ENCODE assay signal across 10 cellular contexts in genomic region chr7:33805630-33806233, GRCh38.
DNase-seq lines count a peak whose midpoint lies in the region; TF ChIP-seq lines count a peak whose summit lies in the region.
"Had no signal": no experiment of that assay in that cellular context is flagged by ENCODE, and none has a peak within 500 bp of the region (broad histone marks: within the 10 kb centered on the region; RNA-seq: fewer than 3 reads in every experiment).

No MANE protein-coding gene starts in this region.

- H3K4me2 ChIP-seq in mesendoderm (ENCODE audit: low read length): no peak overlapping the region

- peak overlapping the region; percentile 39 for H2BK5ac ChIP-seq in mesendoderm (ENCODE audit: low read length)

- peak overlapping the region; percentile 69 for H3K18ac ChIP-seq in mesendoderm (ENCODE audit: low read length)

- no peaks in the 10 kb centered on the region for H3K36me3 ChIP-seq in mesendoderm (ENCODE audit: control insufficient read depth, insufficient read depth, low read length)

- no peaks in the 10 kb centered on the region for H3K27me3 ChIP-seq in mesendoderm (ENCODE audit: insufficient read depth, low read length, poor library complexity)

- no peak overlapping the region for H3K4me3 ChIP-seq in mesendoderm (ENCODE audit: low read length)

- no peak overlapping the region for H3K9ac ChIP-seq in mesendoderm (ENCODE audit: low read length)

- H2AK5ac ChIP-seq in mesendoderm (ENCODE audit: low read length): no peak overlapping the region

- H2BK120ac ChIP-seq in mesendoderm (ENCODE audit: low read depth, low read length): no peak overlapping the region

- H3K4me1 ChIP-seq in mesendoderm (ENCODE audit: control insufficient read depth, low read depth, low read length): peaks cover 16% of the 10 kb centered on the region

- TF ChIP-seq POLR2A in erythroblast (IDR thresholded peaks at IDR 0.05; ENCODE audit: low read length): no peak

- peak overlapping the region; percentile 62 for H3K4ac ChIP-seq in mesendoderm (ENCODE audit: low read depth, low read length)

- no peak overlapping the region for H3K27ac ChIP-seq in mesendoderm (ENCODE audit: low read depth, low read length)

- no CpG with 5 or more reads among the region's 7 CpGs for WGBS in mesendoderm (ENCODE audit: extremely low coverage, insufficient coverage, low lambda C conversion rate)

- no peaks in the 10 kb centered on the region for H3K79me1 ChIP-seq in mesendoderm (ENCODE audit: low read length)

- H2BK15ac ChIP-seq in mesendoderm (replicated peaks; ENCODE audit: low read depth): no peak overlapping the region

- DNase-seq in AG08396 (ENCODE audit: low spot score): peak; percentile 26
- peak; percentile 92 for DNase-seq in NCI-H226
- peak; percentile 74 for DNase-seq in fibroblast of gingiva (ENCODE audit: low read depth)
- DNase-seq in mesendoderm: peak; percentile 55
- no peak for DNase-seq in C1 segment of cervical spinal cord (lab: John Stamatoyannopoulos, UW)
- DNase-seq in anterior cingulate cortex (lab: John Stamatoyannopoulos, UW): no peak
- no peak for DNase-seq in erythroblast (lab: John Stamatoyannopoulos, UW)
- DNase-seq in DMS79 (lab: John Stamatoyannopoulos, UW): no peak
- DNase-seq: NCI-H524, SIG-M5 had no signal

- H3K79me2 ChIP-seq in mesendoderm (ENCODE audit: control insufficient read depth, insufficient read depth, low read length): no peaks in the 10 kb centered on the region

- H3K56ac ChIP-seq in mesendoderm (ENCODE audit: low read length): peak overlapping the region; percentile 50

- no peak overlapping the region for H4K8ac ChIP-seq in mesendoderm (ENCODE audit: low read depth, low read length)

- no peak overlapping the region for H3K23ac ChIP-seq in mesendoderm (ENCODE audit: low read length)

- H4K5ac ChIP-seq in mesendoderm (ENCODE audit: low read length): no peak overlapping the region

Comparison
In these comparisons a context has a peak if more than half of its experiments do, and no peak if none do; other contexts are left out.
1. DNase-seq: peak in AG08396 (single experiment), NCI-H226 (single experiment), fibroblast of gingiva (single experiment) and mesendoderm (single experiment); none in C1 segment of cervical spinal cord (0 of 14), anterior cingulate cortex (0 of 58), erythroblast (0 of 2) and DMS79 (single experiment).